Comparison of ENCODE assay signal across 11 cellular contexts in the genomic region with DNA sequence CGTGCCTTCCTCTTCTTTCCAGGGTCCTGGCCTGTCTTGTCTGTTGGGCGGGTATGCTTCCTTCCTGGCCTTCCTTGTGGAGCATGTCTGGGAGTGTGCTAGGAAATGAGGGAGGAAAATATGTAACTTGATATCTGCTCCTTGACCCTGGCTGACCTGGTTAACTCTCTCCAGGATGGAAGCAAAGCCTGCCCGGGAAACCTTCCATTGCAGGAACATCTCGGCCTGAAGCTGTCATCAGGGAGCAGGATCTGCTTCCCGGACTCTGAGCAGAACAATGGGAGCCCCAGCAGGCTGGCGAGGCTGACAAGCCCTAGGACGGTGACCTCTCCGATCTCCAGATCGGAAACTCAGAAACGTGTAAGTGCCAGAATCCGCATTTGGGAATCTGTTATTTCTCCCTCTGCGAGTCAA.
DNase-seq lines count a peak whose midpoint lies in the region; ATAC-seq, FAIRE-seq and TF ChIP-seq lines count a peak whose summit lies in the region.
"Had no signal": no experiment of that assay in that cellular context is flagged by ENCODE, and none has a peak within 500 bp of the region (broad histone marks: within the 10 kb centered on the region; RNA-seq: fewer than 3 reads in every experiment).

No MANE protein-coding gene starts in this region.

- DNase-seq in ELF-1 (ENCODE audit: low read depth, low spot score) (peak; percentile 74), astrocyte (ENCODE audit: low read depth) (no peak), right atrium auricular region (ENCODE audit: low spot score) (no peak), sciatic nerve (ENCODE audit: low spot score) (no peak), HuH-7 (ENCODE audit: low spot score) (no peak), activated gamma-delta T cell treated with Interleukin-2 at 50 U/mL for 16 hours (no peak)
- no peak for DNase-seq in stimulated activated CD4-positive, alpha-beta T cell treated with anti-CD3 and anti-CD28 coated beads, Interleukin-4, amount 100 ng/mL, for 4 hours
- no peak for DNase-seq in NK-92 treated with Interleukin-12 subunit alpha and Interleukin-12 subunit beta, amount 100 ng/mL, for 24 hours (lab: John Stamatoyannopoulos, UW)
- DNase-seq: activated CD4-positive, CD25-positive, alpha-beta regulatory T cell; activated naive CD4-positive, alpha-beta T cell treated with anti-CD3 and anti-CD28 coated beads, Interleukin-2, amount 10 ng/mL, durations not matched to agents 7 days and 5 days; C1 segment of cervical spinal cord had no signal

- H3K27me3 ChIP-seq in astrocyte (ENCODE audit: insufficient read depth, low read length) (no peaks in the 10 kb centered on the region), right atrium auricular region (no peaks in the 10 kb centered on the region)

- H3K9me3 ChIP-seq in astrocyte (ENCODE audit: insufficient read depth, low read depth, low read length): no peaks in the 10 kb centered on the region
- no peaks in the 10 kb centered on the region for H3K9me3 ChIP-seq in right atrium auricular region

- H3K27ac Mint-ChIP-seq in astrocyte (ENCODE audit: unreplicated experiment): peak overlapping the region; percentile 28
- H3K27ac Mint-ChIP-seq: activated naive CD4-positive, alpha-beta T cell treated with anti-CD3 and anti-CD28 coated beads, Interleukin-2, amount 10 ng/mL, durations not matched to agents 7 days and 5 days had no signal

- no peaks in the 10 kb centered on the region for H3K36me3 Mint-ChIP-seq in astrocyte (ENCODE audit: low read depth, unreplicated experiment)
- H3K36me3 Mint-ChIP-seq: activated naive CD4-positive, alpha-beta T cell treated with anti-CD3 and anti-CD28 coated beads, Interleukin-2, amount 10 ng/mL, durations not matched to agents 7 days and 5 days had no signal

- peak overlapping the region; percentile 11 for H2AFZ ChIP-seq in astrocyte (ENCODE audit: low read depth, low read length)

- no peaks in the 10 kb centered on the region for H3K79me2 ChIP-seq in astrocyte (ENCODE audit: insufficient read depth, low read length)

- ATAC-seq in sciatic nerve: peak; percentile 76

- H3K4me1 Mint-ChIP-seq in astrocyte (ENCODE audit: low read depth, unreplicated experiment): peaks cover 43% of the 10 kb centered on the region

- peak overlapping the region; percentile 63 for H3K9ac ChIP-seq in astrocyte (ENCODE audit: low read length)

- no peaks in the 10 kb centered on the region for H3K27me3 Mint-ChIP-seq in astrocyte (ENCODE audit: low read depth, unreplicated experiment)

- H3K36me3 ChIP-seq in astrocyte (ENCODE audit: insufficient read depth, low read length) (no peaks in the 10 kb centered on the region), right atrium auricular region (no peaks in the 10 kb centered on the region)

- no peaks in the 10 kb centered on the region for H4K20me1 ChIP-seq in astrocyte (ENCODE audit: insufficient read depth, low read length)

- H3K4me1 ChIP-seq in astrocyte (ENCODE audit: insufficient read depth, low read length) (peaks cover 47% of the 10 kb centered on the region), right atrium auricular region (peaks cover 0 to 31% of the 10 kb centered on the region in 2 donors)

- no peaks in the 10 kb centered on the region for H3K9me3 Mint-ChIP-seq in astrocyte (ENCODE audit: unreplicated experiment)
- H3K9me3 Mint-ChIP-seq: activated naive CD4-positive, alpha-beta T cell treated with anti-CD3 and anti-CD28 coated beads, Interleukin-2, amount 10 ng/mL, durations not matched to agents 7 days and 5 days had no signal

- H3K4me3 ChIP-seq in astrocyte (ENCODE audit: insufficient read depth, low read depth, low read length) (no peak overlapping the region), right atrium auricular region (no peak overlapping the region)

- no peak for FAIRE-seq in astrocyte (lab: Jason Lieb, UNC)

- H3K27ac ChIP-seq in astrocyte (ENCODE audit: low read depth, low read length) (peak overlapping the region; percentile 62), right atrium auricular region (peak overlapping the region; percentile 61 to 66)

- no peak for TF ChIP-seq CTCF in astrocyte (IDR thresholded peaks at IDR 0.05; ENCODE audit: insufficient read depth, low read depth, low read length)
- no peak for TF ChIP-seq CTCF in right atrium auricular region (IDR thresholded peaks at IDR 0.05)

- no peak overlapping the region for H3K4me3 Mint-ChIP-seq in astrocyte (ENCODE audit: unreplicated experiment)
- H3K4me3 Mint-ChIP-seq: activated naive CD4-positive, alpha-beta T cell treated with anti-CD3 and anti-CD28 coated beads, Interleukin-2, amount 10 ng/mL, durations not matched to agents 7 days and 5 days had no signal

- intact Hi-C loops in sciatic nerve (cut with DNase I): no loop called here

- H3K4me2 ChIP-seq in astrocyte (ENCODE audit: low read length): peak overlapping the region; percentile 72
